ENCODE assay signal across 13 cellular contexts in the genomic region with DNA sequence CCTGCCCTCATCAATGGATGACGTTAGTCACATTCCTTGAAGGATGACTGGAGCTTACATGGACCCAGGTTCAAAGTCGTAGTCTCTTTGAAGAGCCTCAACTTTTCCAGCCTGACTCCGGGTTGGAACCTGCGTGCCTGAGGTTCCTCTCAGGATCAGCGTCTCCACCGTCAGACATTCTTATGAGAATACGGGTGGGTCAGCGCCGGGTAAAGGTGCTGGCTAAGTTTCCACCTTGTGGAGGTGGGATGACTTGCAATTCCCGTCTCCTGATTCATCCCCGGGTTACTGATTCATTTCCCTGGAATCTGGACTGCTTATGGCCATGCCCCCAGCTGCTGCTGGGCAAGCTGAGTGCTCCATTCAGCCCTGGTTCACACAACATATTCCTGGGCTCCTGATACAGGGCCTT. TPM values are rescaled to one million over a fixed set of nuclear protein-coding genes. Genes with fewer than 3 reads are reported as not detected.
DNase-seq lines count a peak whose midpoint lies in the region; ATAC-seq and TF ChIP-seq lines count a peak whose summit lies in the region.
"Had no signal": no experiment of that assay in that cellular context is flagged by ENCODE, and none has a peak within 500 bp of the region (broad histone marks: within the 10 kb centered on the region; RNA-seq: fewer than 3 reads in every experiment).

No MANE protein-coding gene starts in this region.

- H3K36me3 ChIP-seq in smooth muscle cell (ENCODE audit: low read depth): no peaks in the 10 kb centered on the region

- peak overlapping the region; percentile 88 for H3K27ac ChIP-seq in smooth muscle cell (ENCODE audit: low read depth)
- H3K27ac ChIP-seq: 22Rv1 had no signal

- POLR2A ChIA-PET in WTC11 (lab: Charles Lee): no interaction called here

- no peak overlapping the region for H2AFZ ChIP-seq in smooth muscle cell (ENCODE audit: low read depth)

- 14% methylated on average over 11 of the region's 11 CpGs for WGBS in smooth muscle cell (ENCODE audit: low lambda C conversion rate)

- H3K9me3 ChIP-seq in smooth muscle cell (replicated peaks; ENCODE audit: low read depth): no peaks in the 10 kb centered on the region

- DNase-seq in DMS 273 (lab: John Stamatoyannopoulos, UW; ENCODE audit: unreplicated experiment) (peak; percentile 52), DMS 273 treated with DMSO at 0.1 percent for 48 hours (lab: John Stamatoyannopoulos, UW) (no peak), WTC11 (ENCODE audit: low spot score) (peak; percentile 36), hepatic stellate cell (ENCODE audit: low spot score) (peak; percentile 93), smooth muscle cell (lab: John Stamatoyannopoulos, UW; ENCODE audit: unreplicated experiment) (no peak), NCI-H2029 treated with DMSO at 0.1 percent for 48 hours (lab: John Stamatoyannopoulos, UW) (no peak)
- DNase-seq in stimulated activated naive CD4-positive, alpha-beta T cell treated with Interleukin-2 at 50 U/mL for 16 hours (lab: John Stamatoyannopoulos, UW): no peak
- DNase-seq: activated CD4-positive, alpha-beta T cell treated with anti-CD3 and anti-CD28 coated beads for 1 hour; naive B cell; NCI-H2081 had no signal

- H3K4me1 Mint-ChIP-seq in WTC11: peaks cover 9% of the 10 kb centered on the region
- H3K4me1 Mint-ChIP-seq: central memory CD8-positive, alpha-beta T cell had no signal

- H3K4me3 Mint-ChIP-seq in WTC11: no peak overlapping the region
- H3K4me3 Mint-ChIP-seq: central memory CD8-positive, alpha-beta T cell; naive B cell had no signal

- no peaks in the 10 kb centered on the region for H3F3A ChIP-seq in smooth muscle cell (ENCODE audit: low read depth)

- no peaks in the 10 kb centered on the region for H3K36me3 Mint-ChIP-seq in WTC11
- H3K36me3 Mint-ChIP-seq: naive B cell had no signal

- H3K4me3 ChIP-seq in smooth muscle cell: no peak overlapping the region

- H3K4me1 ChIP-seq in smooth muscle cell (ENCODE audit: low read depth): peaks cover 3% of the 10 kb centered on the region

- peak overlapping the region; percentile 59 for H3K9ac ChIP-seq in smooth muscle cell (ENCODE audit: low read depth)

- no peak overlapping the region for H3K27ac Mint-ChIP-seq in WTC11
- H3K27ac Mint-ChIP-seq: naive B cell had no signal

- TF ChIP-seq CTCF in WTC11 (IDR thresholded peaks at IDR 0.05): no peak
- TF ChIP-seq CTCF in smooth muscle cell (IDR thresholded peaks at IDR 0.05; ENCODE audit: borderline replicate concordance, insufficient read depth, poor library complexity, severe bottlenecking): peak; percentile 7

- no peaks in the 10 kb centered on the region for H3K27me3 ChIP-seq in smooth muscle cell (ENCODE audit: low read depth)

- ATAC-seq in WTC11 (peak; percentile 55), HG03045 (IDR thresholded peaks at IDR 0.05; ENCODE audit: unreplicated experiment) (no peak)

- H3K79me2 ChIP-seq in smooth muscle cell (ENCODE audit: low read depth): no peaks in the 10 kb centered on the region

- CTCF ChIA-PET in WTC11 (lab: Charles Lee): interaction anchor here (1.1 to 1.3 kb wide), 2 partner anchors 23 to 223 kb away, joined by 3 to 4 read pairs; no protein-coding TSS in a partner anchor

- peak overlapping the region; percentile 50 for H3K4me2 ChIP-seq in smooth muscle cell

- H3K27me3 Mint-ChIP-seq in WTC11 (ENCODE audit: low read depth): peaks cover 6% of the 10 kb centered on the region

- H4K20me1 ChIP-seq in smooth muscle cell (ENCODE audit: low read depth): no peaks in the 10 kb centered on the region

- H3K9me3 Mint-ChIP-seq in WTC11: no peaks in the 10 kb centered on the region
- H3K9me3 Mint-ChIP-seq: central memory CD8-positive, alpha-beta T cell; naive B cell had no signal

TF ChIP-seq in WTC11, 78 proteins besides CTCF, POLR2A, EP300 and RAD21 (continues in another document):
- TF ChIP-seq NR2C2 (CRISPR knock-in tag; IDR thresholded peaks at IDR 0.05) (no peak), SMAD3 (CRISPR knock-in tag; IDR thresholded peaks at IDR 0.05; ENCODE audit: borderline replicate concordance) (no peak), ATF1 (CRISPR knock-in tag; IDR thresholded peaks at IDR 0.05) (no peak), ETV6 (CRISPR knock-in tag; IDR thresholded peaks at IDR 0.05) (no peak), TP53 (CRISPR knock-in tag; IDR thresholded peaks at IDR 0.05) (no peak), NR1H2 (CRISPR knock-in tag; IDR thresholded peaks at IDR 0.05) (no peak), EMX1 (CRISPR knock-in tag; IDR thresholded peaks at IDR 0.05) (no peak), JUN (CRISPR knock-in tag; IDR thresholded peaks at IDR 0.05) (no peak), JAZF1 (CRISPR knock-in tag; IDR thresholded peaks at IDR 0.05) (no peak), CREM (CRISPR knock-in tag; IDR thresholded peaks at IDR 0.05) (no peak)
- TF ChIP-seq, protein P1, sequence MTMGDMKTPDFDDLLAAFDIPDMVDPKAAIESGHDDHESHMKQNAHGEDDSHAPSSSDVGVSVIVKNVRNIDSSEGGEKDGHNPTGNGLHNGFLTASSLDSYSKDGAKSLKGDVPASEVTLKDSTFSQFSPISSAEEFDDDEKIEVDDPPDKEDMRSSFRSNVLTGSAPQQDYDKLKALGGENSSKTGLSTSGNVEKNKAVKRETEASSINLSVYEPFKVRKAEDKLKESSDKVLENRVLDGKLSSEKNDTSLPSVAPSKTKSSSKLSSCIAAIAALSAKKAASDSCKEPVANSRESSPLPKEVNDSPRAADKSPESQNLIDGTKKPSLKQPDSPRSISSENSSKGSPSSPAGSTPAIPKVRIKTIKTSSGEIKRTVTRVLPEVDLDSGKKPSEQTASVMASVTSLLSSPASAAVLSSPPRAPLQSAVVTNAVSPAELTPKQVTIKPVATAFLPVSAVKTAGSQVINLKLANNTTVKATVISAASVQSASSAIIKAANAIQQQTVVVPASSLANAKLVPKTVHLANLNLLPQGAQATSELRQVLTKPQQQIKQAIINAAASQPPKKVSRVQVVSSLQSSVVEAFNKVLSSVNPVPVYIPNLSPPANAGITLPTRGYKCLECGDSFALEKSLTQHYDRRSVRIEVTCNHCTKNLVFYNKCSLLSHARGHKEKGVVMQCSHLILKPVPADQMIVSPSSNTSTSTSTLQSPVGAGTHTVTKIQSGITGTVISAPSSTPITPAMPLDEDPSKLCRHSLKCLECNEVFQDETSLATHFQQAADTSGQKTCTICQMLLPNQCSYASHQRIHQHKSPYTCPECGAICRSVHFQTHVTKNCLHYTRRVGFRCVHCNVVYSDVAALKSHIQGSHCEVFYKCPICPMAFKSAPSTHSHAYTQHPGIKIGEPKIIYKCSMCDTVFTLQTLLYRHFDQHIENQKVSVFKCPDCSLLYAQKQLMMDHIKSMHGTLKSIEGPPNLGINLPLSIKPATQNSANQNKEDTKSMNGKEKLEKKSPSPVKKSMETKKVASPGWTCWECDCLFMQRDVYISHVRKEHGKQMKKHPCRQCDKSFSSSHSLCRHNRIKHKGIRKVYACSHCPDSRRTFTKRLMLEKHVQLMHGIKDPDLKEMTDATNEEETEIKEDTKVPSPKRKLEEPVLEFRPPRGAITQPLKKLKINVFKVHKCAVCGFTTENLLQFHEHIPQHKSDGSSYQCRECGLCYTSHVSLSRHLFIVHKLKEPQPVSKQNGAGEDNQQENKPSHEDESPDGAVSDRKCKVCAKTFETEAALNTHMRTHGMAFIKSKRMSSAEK (CRISPR knock-in tag; IDR thresholded peaks at IDR 0.05; ENCODE audit: borderline replicate concordance): no peak
- TF ChIP-seq, protein P2, sequence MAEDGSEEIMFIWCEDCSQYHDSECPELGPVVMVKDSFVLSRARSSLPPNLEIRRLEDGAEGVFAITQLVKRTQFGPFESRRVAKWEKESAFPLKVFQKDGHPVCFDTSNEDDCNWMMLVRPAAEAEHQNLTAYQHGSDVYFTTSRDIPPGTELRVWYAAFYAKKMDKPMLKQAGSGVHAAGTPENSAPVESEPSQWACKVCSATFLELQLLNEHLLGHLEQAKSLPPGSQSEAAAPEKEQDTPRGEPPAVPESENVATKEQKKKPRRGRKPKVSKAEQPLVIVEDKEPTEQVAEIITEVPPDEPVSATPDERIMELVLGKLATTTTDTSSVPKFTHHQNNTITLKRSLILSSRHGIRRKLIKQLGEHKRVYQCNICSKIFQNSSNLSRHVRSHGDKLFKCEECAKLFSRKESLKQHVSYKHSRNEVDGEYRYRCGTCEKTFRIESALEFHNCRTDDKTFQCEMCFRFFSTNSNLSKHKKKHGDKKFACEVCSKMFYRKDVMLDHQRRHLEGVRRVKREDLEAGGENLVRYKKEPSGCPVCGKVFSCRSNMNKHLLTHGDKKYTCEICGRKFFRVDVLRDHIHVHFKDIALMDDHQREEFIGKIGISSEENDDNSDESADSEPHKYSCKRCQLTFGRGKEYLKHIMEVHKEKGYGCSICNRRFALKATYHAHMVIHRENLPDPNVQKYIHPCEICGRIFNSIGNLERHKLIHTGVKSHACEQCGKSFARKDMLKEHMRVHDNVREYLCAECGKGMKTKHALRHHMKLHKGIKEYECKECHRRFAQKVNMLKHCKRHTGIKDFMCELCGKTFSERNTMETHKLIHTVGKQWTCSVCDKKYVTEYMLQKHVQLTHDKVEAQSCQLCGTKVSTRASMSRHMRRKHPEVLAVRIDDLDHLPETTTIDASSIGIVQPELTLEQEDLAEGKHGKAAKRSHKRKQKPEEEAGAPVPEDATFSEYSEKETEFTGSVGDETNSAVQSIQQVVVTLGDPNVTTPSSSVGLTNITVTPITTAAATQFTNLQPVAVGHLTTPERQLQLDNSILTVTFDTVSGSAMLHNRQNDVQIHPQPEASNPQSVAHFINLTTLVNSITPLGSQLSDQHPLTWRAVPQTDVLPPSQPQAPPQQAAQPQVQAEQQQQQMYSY (CRISPR knock-in tag; IDR thresholded peaks at IDR 0.05): no peak
- TF ChIP-seq, protein P3, sequence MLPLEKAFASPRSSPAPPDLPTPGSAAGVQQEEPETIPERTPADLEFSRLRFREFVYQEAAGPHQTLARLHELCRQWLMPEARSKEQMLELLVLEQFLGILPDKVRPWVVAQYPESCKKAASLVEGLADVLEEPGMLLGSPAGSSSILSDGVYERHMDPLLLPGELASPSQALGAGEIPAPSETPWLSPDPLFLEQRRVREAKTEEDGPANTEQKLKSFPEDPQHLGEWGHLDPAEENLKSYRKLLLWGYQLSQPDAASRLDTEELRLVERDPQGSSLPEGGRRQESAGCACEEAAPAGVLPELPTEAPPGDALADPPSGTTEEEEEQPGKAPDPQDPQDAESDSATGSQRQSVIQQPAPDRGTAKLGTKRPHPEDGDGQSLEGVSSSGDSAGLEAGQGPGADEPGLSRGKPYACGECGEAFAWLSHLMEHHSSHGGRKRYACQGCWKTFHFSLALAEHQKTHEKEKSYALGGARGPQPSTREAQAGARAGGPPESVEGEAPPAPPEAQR (CRISPR knock-in tag; IDR thresholded peaks at IDR 0.05): no peak

RNA-seq across cellular contexts. Expression of a gene that starts 38.9 kb away (rescaled TPM):
- 57.0 to 63.7 TPM (median 59.6 TPM) in 3 replicates for total RNA-seq in WTC11 (2021)
- 22.5 and 44.5 TPM in 2 replicates for total RNA-seq in smooth muscle cell
- polyA plus RNA-seq in smooth muscle cell: 2.5 and 9.4 TPM in 2 replicates

Comparison
In these comparisons a context has a peak if more than half of its experiments do, and no peak if none do; other contexts are left out.
1. DNase-seq: peak in DMS 273 (single experiment), WTC11 (single experiment) and hepatic stellate cell (single experiment); none in DMS 273 treated with DMSO at 0.1 percent for 48 hours (single experiment), smooth muscle cell (single experiment), NCI-H2029 treated with DMSO at 0.1 percent for 48 hours (single experiment) and stimulated activated naive CD4-positive, alpha-beta T cell treated with Interleukin-2 at 50 U/mL for 16 hours (single experiment).